ENCODE assay signal across 11 cellular contexts in genomic region chr10:5565205-5565545, GRCh38. TPM values are rescaled to one million over a fixed set of nuclear protein-coding genes. Genes with fewer than 3 reads are reported as not detected.
DNase-seq lines count a peak whose midpoint lies in the region; ATAC-seq lines count a peak whose summit lies in the region.
"Had no signal": no experiment of that assay in that cellular context is flagged by ENCODE, and none has a peak within 500 bp of the region (broad histone marks: within the 10 kb centered on the region; RNA-seq: fewer than 3 reads in every experiment).

No MANE protein-coding gene starts in this region.

- H3K27ac Mint-ChIP-seq in activated T-cell treated with anti-CD3 and anti-CD28 coated beads, Interleukin-2, amount 50 U/mL, for 24 hours: peak overlapping the region; percentile 54
- H3K27ac Mint-ChIP-seq in activated T-helper 2 cell treated with anti-CD3 and anti-CD28 coated beads, Interferon-gamma antibody, Interleukin-2, Interleukin-4, amounts not matched to agents 10 μg/mL and 5 μg/mL and 100 μg/mL, durations not matched to agents 14 hours and 24 hours and 36 hours: peak overlapping the region; percentile 79
- peak overlapping the region; percentile 80 for H3K27ac Mint-ChIP-seq in stimulated activated effector memory CD8-positive, alpha-beta T cell treated with anti-CD3 and anti-CD28 coated beads, Interleukin-12 subunit alpha, Interleukin-12 subunit beta, amount 100 ng/mL, for 72 hours

- no peaks in the 10 kb centered on the region for H3K27me3 Mint-ChIP-seq in activated T-cell treated with anti-CD3 and anti-CD28 coated beads, Interleukin-2, amount 50 U/mL, for 24 hours
- H3K27me3 Mint-ChIP-seq in activated T-cell treated with anti-CD3 and anti-CD28 coated beads, Interleukin-2, amount 50 U/mL, for 4 hours (ENCODE audit: low read depth): no peaks in the 10 kb centered on the region
- H3K27me3 Mint-ChIP-seq in activated T-helper 2 cell treated with anti-CD3 and anti-CD28 coated beads, Interferon-gamma antibody, Interleukin-2, Interleukin-4, amounts not matched to agents 10 μg/mL and 5 μg/mL and 100 μg/mL, durations not matched to agents 14 hours and 24 hours and 36 hours (ENCODE audit: low read depth): peaks cover 6% of the 10 kb centered on the region

- peaks cover 40% of the 10 kb centered on the region for H3K4me1 Mint-ChIP-seq in activated T-cell treated with anti-CD3 and anti-CD28 coated beads, Interleukin-2, amount 50 U/mL, for 24 hours (ENCODE audit: low read depth)
- peaks cover 33% of the 10 kb centered on the region for H3K4me1 Mint-ChIP-seq in activated T-cell treated with anti-CD3 and anti-CD28 coated beads, Interleukin-2, amount 50 U/mL, for 4 hours (ENCODE audit: low read depth)
- H3K4me1 Mint-ChIP-seq in activated T-helper 2 cell treated with anti-CD3 and anti-CD28 coated beads, Interferon-gamma antibody, Interleukin-2, Interleukin-4, amounts not matched to agents 10 μg/mL and 5 μg/mL and 100 μg/mL, durations not matched to agents 14 hours and 24 hours and 36 hours (ENCODE audit: low read depth): peaks cover 30% of the 10 kb centered on the region
- peaks cover 33% of the 10 kb centered on the region for H3K4me1 Mint-ChIP-seq in stimulated activated effector memory CD8-positive, alpha-beta T cell treated with anti-CD3 and anti-CD28 coated beads, Interleukin-12 subunit alpha, Interleukin-12 subunit beta, amount 100 ng/mL, for 72 hours

- no peaks in the 10 kb centered on the region for H3K36me3 Mint-ChIP-seq in activated T-cell treated with anti-CD3 and anti-CD28 coated beads, Interleukin-2, amount 50 U/mL, for 24 hours (ENCODE audit: low read depth)
- H3K36me3 Mint-ChIP-seq in activated T-cell treated with anti-CD3 and anti-CD28 coated beads, Interleukin-2, amount 50 U/mL, for 4 hours (ENCODE audit: insufficient read depth): peaks cover 2% of the 10 kb centered on the region
- no peaks in the 10 kb centered on the region for H3K36me3 Mint-ChIP-seq in activated T-helper 2 cell treated with anti-CD3 and anti-CD28 coated beads, Interferon-gamma antibody, Interleukin-2, Interleukin-4, amounts not matched to agents 10 μg/mL and 5 μg/mL and 100 μg/mL, durations not matched to agents 14 hours and 24 hours and 36 hours (ENCODE audit: low read depth)
- peaks cover 13% of the 10 kb centered on the region for H3K36me3 Mint-ChIP-seq in stimulated activated effector memory CD8-positive, alpha-beta T cell treated with anti-CD3 and anti-CD28 coated beads, Interleukin-12 subunit alpha, Interleukin-12 subunit beta, amount 100 ng/mL, for 72 hours

- H3K9me3 Mint-ChIP-seq in activated T-cell treated with anti-CD3 and anti-CD28 coated beads, Interleukin-2, amount 50 U/mL, for 24 hours: no peaks in the 10 kb centered on the region
- peaks cover 3% of the 10 kb centered on the region for H3K9me3 Mint-ChIP-seq in activated T-cell treated with anti-CD3 and anti-CD28 coated beads, Interleukin-2, amount 50 U/mL, for 4 hours
- H3K9me3 Mint-ChIP-seq in activated T-helper 2 cell treated with anti-CD3 and anti-CD28 coated beads, Interferon-gamma antibody, Interleukin-2, Interleukin-4, amounts not matched to agents 10 μg/mL and 5 μg/mL and 100 μg/mL, durations not matched to agents 14 hours and 24 hours and 36 hours: no peaks in the 10 kb centered on the region
- H3K9me3 Mint-ChIP-seq in stimulated activated effector memory CD8-positive, alpha-beta T cell treated with anti-CD3 and anti-CD28 coated beads, Interleukin-12 subunit alpha, Interleukin-12 subunit beta, amount 100 ng/mL, for 72 hours: no peaks in the 10 kb centered on the region

- H3K4me3 Mint-ChIP-seq in activated T-cell treated with anti-CD3 and anti-CD28 coated beads, Interleukin-2, amount 50 U/mL, for 24 hours: no peak overlapping the region
- no peak overlapping the region for H3K4me3 Mint-ChIP-seq in activated T-cell treated with anti-CD3 and anti-CD28 coated beads, Interleukin-2, amount 50 U/mL, for 4 hours
- H3K4me3 Mint-ChIP-seq in activated T-helper 2 cell treated with anti-CD3 and anti-CD28 coated beads, Interferon-gamma antibody, Interleukin-2, Interleukin-4, amounts not matched to agents 10 μg/mL and 5 μg/mL and 100 μg/mL, durations not matched to agents 14 hours and 24 hours and 36 hours (ENCODE audit: low read depth): peak overlapping the region; percentile 19
- H3K4me3 Mint-ChIP-seq in stimulated activated effector memory CD8-positive, alpha-beta T cell treated with anti-CD3 and anti-CD28 coated beads, Interleukin-12 subunit alpha, Interleukin-12 subunit beta, amount 100 ng/mL, for 72 hours: peak overlapping the region; percentile 68

- peak; percentile 29 for DNase-seq in activated T-cell treated with anti-CD3 and anti-CD28 coated beads, Interleukin-2, amount 50 U/mL, for 24 hours
- no peak for DNase-seq in activated T-cell treated with anti-CD3 and anti-CD28 coated beads, Interleukin-2, amount 50 U/mL, for 4 hours
- DNase-seq in activated T-helper 2 cell treated with anti-CD3 and anti-CD28 coated beads, Interferon-gamma antibody, Interleukin-2, Interleukin-4, amounts not matched to agents 10 μg/mL and 5 μg/mL and 100 μg/mL, durations not matched to agents 14 hours and 24 hours and 36 hours (ENCODE audit: low spot score): no peak
- DNase-seq in left colon (peak; percentile 7 to 21), NCI-H146 treated with DMSO at 0.1 percent for 48 hours (lab: John Stamatoyannopoulos, UW; ENCODE audit: unreplicated experiment) (no peak), hypothalamus (lab: John Stamatoyannopoulos, UW) (no peak)
- DNase-seq in stimulated activated effector memory CD8-positive, alpha-beta T cell treated with anti-CD3 and anti-CD28 coated beads, Interleukin-12 subunit alpha, Interleukin-12 subunit beta, amount 100 ng/mL, for 72 hours (ENCODE audit: low spot score in 2 of 2): no peak
- DNase-seq: DMS 273 treated with DMSO at 0.1 percent for 48 hours had no signal

- no peak for ATAC-seq in activated T-cell treated with anti-CD3 and anti-CD28 coated beads, Interleukin-2, amount 50 U/mL, for 4 hours
- no peak for ATAC-seq in left colon
- ATAC-seq in stimulated activated effector memory CD8-positive, alpha-beta T cell treated with anti-CD3 and anti-CD28 coated beads, Interleukin-12 subunit alpha, Interleukin-12 subunit beta, amount 100 ng/mL, for 72 hours: no peak
- no peak for ATAC-seq in HG02840 (IDR thresholded peaks at IDR 0.05; ENCODE audit: low FRiP score, unreplicated experiment)
- ATAC-seq: SK-N-SH treated with all-trans-retinoic acid at 6 μM for 48 hours had no signal

- intact Hi-C loops in activated T-helper 2 cell treated with anti-CD3 and anti-CD28 coated beads, Interferon-gamma antibody, Interleukin-2, Interleukin-4, amounts not matched to agents 10 μg/mL and 5 μg/mL and 100 μg/mL, durations not matched to agents 14 hours and 24 hours and 36 hours (cut with micrococcal nuclease): no loop called here
- intact Hi-C loops in left colon (cut with DNase I, micrococcal nuclease): no loop called here

RNA-seq across cellular contexts. Expression of gene CALML3, which starts 40.4 kb away (rescaled TPM):
- not detected for total RNA-seq in activated T-cell treated with anti-CD3 and anti-CD28 coated beads, Interleukin-2, amount 50 U/mL, for 4 hours
- not detected in 2 replicates for total RNA-seq in activated T-helper 2 cell treated with anti-CD3 and anti-CD28 coated beads, Interferon-gamma antibody, Interleukin-2, Interleukin-4, amounts not matched to agents 10 μg/mL and 5 μg/mL and 100 μg/mL, durations not matched to agents 14 hours and 24 hours and 36 hours
- total RNA-seq in left colon: under 1 TPM; 0.08 to 0.09 TPM
- total RNA-seq: upper lobe of left lung had no signal

Comparison
In these comparisons a context has a peak if more than half of its experiments do, and no peak if none do; other contexts are left out.
1. DNase-seq: peak in activated T-cell treated with anti-CD3 and anti-CD28 coated beads, Interleukin-2, amount 50 U/mL, for 24 hours (single experiment) and left colon (2 of 2); none in activated T-cell treated with anti-CD3 and anti-CD28 coated beads, Interleukin-2, amount 50 U/mL, for 4 hours (single experiment), activated T-helper 2 cell treated with anti-CD3 and anti-CD28 coated beads, Interferon-gamma antibody, Interleukin-2, Interleukin-4, amounts not matched to agents 10 μg/mL and 5 μg/mL and 100 μg/mL, durations not matched to agents 14 hours and 24 hours and 36 hours (single experiment), stimulated activated effector memory CD8-positive, alpha-beta T cell treated with anti-CD3 and anti-CD28 coated beads, Interleukin-12 subunit alpha, Interleukin-12 subunit beta, amount 100 ng/mL, for 72 hours (0 of 2), NCI-H146 treated with DMSO at 0.1 percent for 48 hours (single experiment) and hypothalamus (0 of 51).
2. H3K4me3 Mint-ChIP-seq: peak in activated T-helper 2 cell treated with anti-CD3 and anti-CD28 coated beads, Interferon-gamma antibody, Interleukin-2, Interleukin-4, amounts not matched to agents 10 μg/mL and 5 μg/mL and 100 μg/mL, durations not matched to agents 14 hours and 24 hours and 36 hours (single experiment) and stimulated activated effector memory CD8-positive, alpha-beta T cell treated with anti-CD3 and anti-CD28 coated beads, Interleukin-12 subunit alpha, Interleukin-12 subunit beta, amount 100 ng/mL, for 72 hours (single experiment); none in activated T-cell treated with anti-CD3 and anti-CD28 coated beads, Interleukin-2, amount 50 U/mL, for 24 hours (single experiment) and activated T-cell treated with anti-CD3 and anti-CD28 coated beads, Interleukin-2, amount 50 U/mL, for 4 hours (single experiment).
3. Peak in every context shown above with its lines, with median percentiles within 50 percentile points of each other: H3K27ac Mint-ChIP-seq.